ENCODE assay signal across 1 cellular context in the genomic region with DNA sequence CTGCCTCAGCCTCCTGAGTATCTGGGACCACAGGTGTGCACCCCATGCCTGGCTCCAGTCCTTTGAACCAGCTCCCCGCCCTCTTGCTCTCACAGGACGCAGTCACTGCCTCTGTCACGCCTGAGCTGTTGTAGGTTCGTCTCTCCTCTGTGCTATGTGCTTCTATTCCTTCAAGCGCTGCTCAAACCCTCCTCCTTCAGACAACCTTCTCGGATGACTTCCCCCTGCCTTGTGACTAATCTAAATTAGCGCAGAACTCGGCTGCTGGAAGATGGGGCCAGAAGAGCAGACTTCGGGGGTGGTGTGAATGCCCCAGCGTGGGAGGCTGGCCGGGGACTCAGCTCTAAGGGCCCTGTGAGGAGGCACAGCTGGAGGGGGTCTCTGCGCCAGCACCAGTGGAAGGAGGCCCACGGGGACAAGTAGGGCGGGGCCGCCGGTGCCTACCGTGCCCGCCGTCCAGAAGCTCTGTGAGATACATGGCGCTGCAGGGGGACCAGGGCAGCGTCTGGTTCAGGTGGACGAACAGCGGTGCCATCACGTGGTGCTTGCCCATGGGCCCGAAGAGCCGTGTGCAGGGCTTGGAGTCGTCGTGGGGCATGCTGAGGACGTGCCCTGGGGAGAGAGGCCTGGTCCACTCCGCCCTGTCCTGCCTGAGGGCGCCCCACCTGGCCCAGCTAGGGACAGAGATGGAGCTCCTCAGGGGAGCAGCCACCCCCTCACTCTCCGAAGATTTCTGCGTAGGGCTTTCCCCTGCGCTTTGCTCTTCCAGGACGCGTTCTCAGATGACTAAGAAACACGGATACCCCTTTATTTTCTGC.
TF ChIP-seq lines count a peak whose summit lies in the region.

No MANE protein-coding gene starts in this region.

TF ChIP-seq in IMR-90, 13 proteins besides CTCF, POLR2A, EP300 and RAD21 (continued from another document):
- TF ChIP-seq, protein P1, sequence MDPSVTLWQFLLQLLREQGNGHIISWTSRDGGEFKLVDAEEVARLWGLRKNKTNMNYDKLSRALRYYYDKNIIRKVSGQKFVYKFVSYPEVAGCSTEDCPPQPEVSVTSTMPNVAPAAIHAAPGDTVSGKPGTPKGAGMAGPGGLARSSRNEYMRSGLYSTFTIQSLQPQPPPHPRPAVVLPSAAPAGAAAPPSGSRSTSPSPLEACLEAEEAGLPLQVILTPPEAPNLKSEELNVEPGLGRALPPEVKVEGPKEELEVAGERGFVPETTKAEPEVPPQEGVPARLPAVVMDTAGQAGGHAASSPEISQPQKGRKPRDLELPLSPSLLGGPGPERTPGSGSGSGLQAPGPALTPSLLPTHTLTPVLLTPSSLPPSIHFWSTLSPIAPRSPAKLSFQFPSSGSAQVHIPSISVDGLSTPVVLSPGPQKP (IDR thresholded peaks at IDR 0.05; ENCODE audit: borderline replicate concordance, low read depth, low read length): no peak
- TF ChIP-seq MAZ (IDR thresholded peaks at IDR 0.05; ENCODE audit: borderline replicate concordance, low read depth, low read length): no peak
- no peak for TF ChIP-seq RFX5 (IDR thresholded peaks at IDR 0.05; ENCODE audit: low read depth, low read length)
